ENCODE assay signal across 18 cellular contexts in genomic region chr6:53032853-53033252, GRCh38. TPM values are rescaled to one million over a fixed set of nuclear protein-coding genes. Genes with fewer than 3 reads are reported as not detected.
A peak's percentile ranks its signal among the peaks of the same experiment; 100 is the strongest.
DNase-seq lines count a peak whose midpoint lies in the region; ATAC-seq, FAIRE-seq and TF ChIP-seq lines count a peak whose summit lies in the region.
"Had no signal": no experiment of that assay in that cellular context is flagged by ENCODE, and none has a peak within 500 bp of the region (broad histone marks: within the 10 kb centered on the region; RNA-seq: fewer than 3 reads in every experiment).

No MANE protein-coding gene starts in this region.

- H3K4me1 ChIP-seq in foreskin keratinocyte = no peaks in the 10 kb centered on the region
- H3K4me1 ChIP-seq: Caco-2 had no signal

- no peak overlapping the region for H3K4me3 Mint-ChIP-seq in progenitor cell of endocrine pancreas (ENCODE audit: low read depth)
- H3K4me3 Mint-ChIP-seq: stimulated activated naive B cell treated with anti-CD40 and anti-IgM and Interleukin-4, amounts not matched to agents 10 μg/mL and 1 μg/mL and 100 μg/mL, for 72 hours had no signal

- peak overlapping the region; percentile 23 for H3K27ac Mint-ChIP-seq in progenitor cell of endocrine pancreas
- H3K27ac Mint-ChIP-seq: stimulated activated naive B cell treated with anti-CD40 and anti-IgM and Interleukin-4, amounts not matched to agents 10 μg/mL and 1 μg/mL and 100 μg/mL, for 72 hours had no signal

- no peak for ATAC-seq in GM18511 (IDR thresholded peaks at IDR 0.05; ENCODE audit: unreplicated experiment)
- no peak for ATAC-seq in foreskin keratinocyte
- ATAC-seq: stimulated activated naive B cell treated with anti-CD40 and anti-IgM and Interleukin-4, amounts not matched to agents 10 μg/mL and 1 μg/mL and 100 μg/mL, for 72 hours had no signal

- H3K27me3 Mint-ChIP-seq in progenitor cell of endocrine pancreas = no peaks in the 10 kb centered on the region
- H3K27me3 Mint-ChIP-seq: stimulated activated naive B cell treated with anti-CD40 and anti-IgM and Interleukin-4, amounts not matched to agents 10 μg/mL and 1 μg/mL and 100 μg/mL, for 72 hours had no signal

- H3K27me3 ChIP-seq in AG04450 (ENCODE audit: control insufficient read depth, insufficient read depth, low read length) = no peaks in the 10 kb centered on the region
- no peaks in the 10 kb centered on the region for H3K27me3 ChIP-seq in foreskin keratinocyte

- no peaks in the 10 kb centered on the region for H3K9me3 ChIP-seq in AG04450 (ENCODE audit: control insufficient read depth, insufficient read depth, low read length)
- H3K9me3 ChIP-seq: Caco-2 had no signal

- H3K9me3 Mint-ChIP-seq in progenitor cell of endocrine pancreas (ENCODE audit: low read depth) = no peaks in the 10 kb centered on the region
- H3K9me3 Mint-ChIP-seq: stimulated activated naive B cell treated with anti-CD40 and anti-IgM and Interleukin-4, amounts not matched to agents 10 μg/mL and 1 μg/mL and 100 μg/mL, for 72 hours had no signal

- POLR2A ChIA-PET in AG04450 (lab: Yijun Ruan, JAX) = interaction anchor here (1.6 to 2.5 kb wide), 2 partner anchors 9 to 11 kb away, joined by 9 to 14 read pairs; no protein-coding TSS in a partner anchor

- H3K4me3 ChIP-seq in AG04450 (ENCODE audit: low read depth, low read length) = no peak overlapping the region
- H3K4me3 ChIP-seq: coronary artery had no signal

- CTCF ChIA-PET in AG04450 (lab: Charles Lee) = interaction anchor here (7.3 kb wide), 1 partner anchor 38 kb away, joined by 41 read pairs; the partner anchor contains the start of gene GSTA4

- peak overlapping the region; percentile 48 for H3K27ac ChIP-seq in AG04450 (ENCODE audit: low read depth, low read length)
- peak overlapping the region; percentile 76 for H3K27ac ChIP-seq in angular gyrus (ENCODE audit: low read depth, low read length)
- H3K27ac ChIP-seq in foreskin keratinocyte = no peak overlapping the region

- TF ChIP-seq CTCF in AG04450 (IDR thresholded peaks at IDR 0.05; ENCODE audit: low read depth, low read length) (no peak), progenitor cell of endocrine pancreas (IDR thresholded peaks at IDR 0.05; ENCODE audit: unreplicated experiment) (no peak), D721Med (IDR thresholded peaks at IDR 0.05; ENCODE audit: insufficient read depth, missing control alignments) (no peak), foreskin keratinocyte (conservative IDR thresholded peaks at IDR 0.05) (no peak)

- FAIRE-seq in D721Med (lab: Jason Lieb, UNC) = no peak
- FAIRE-seq: keratinocyte had no signal

- H3K36me3 Mint-ChIP-seq in progenitor cell of endocrine pancreas (ENCODE audit: insufficient read depth) = peaks cover 33% of the 10 kb centered on the region

- peaks cover 13% of the 10 kb centered on the region for H3K4me1 Mint-ChIP-seq in progenitor cell of endocrine pancreas (ENCODE audit: low read depth)
- H3K4me1 Mint-ChIP-seq: stimulated activated naive B cell treated with anti-CD40 and anti-IgM and Interleukin-4, amounts not matched to agents 10 μg/mL and 1 μg/mL and 100 μg/mL, for 72 hours had no signal

- DNase-seq in AG04450 (ENCODE audit: low read depth, low spot score) = no peak
- DNase-seq in foreskin melanocyte = peak; percentile 32
- DNase-seq in progenitor cell of endocrine pancreas (ENCODE audit: low spot score, unreplicated experiment) = no peak
- no peak for DNase-seq in D721Med (ENCODE audit: insufficient read length, low spot score)
- no peak for DNase-seq in GF-D8 (lab: John Stamatoyannopoulos, UW)
- DNase-seq in foreskin keratinocyte = no peak
- DNase-seq: activated naive CD4-positive, alpha-beta T cell treated with Interleukin-2 at 50 U/mL for 16 hours; Caco-2; H7; NCI-H1092; NCI-H226; OCI-M1; retina; stimulated activated naive B cell treated with anti-CD40 and anti-IgM and Interleukin-4, amounts not matched to agents 10 μg/mL and 1 μg/mL and 100 μg/mL, for 72 hours had no signal

RNA-seq across cellular contexts. Expression of gene CILK1, which starts 28.8 kb away (rescaled TPM):
- polyA plus RNA-seq in AG04450 (2011; rRNA removed) (13.3 and 17.7 TPM in 2 replicates), foreskin keratinocyte (1.6 and 1.8 TPM in 2 replicates)
- polyA minus RNA-seq in AG04450 (2011; rRNA and poly(A)+ RNA removed) = 10.8 and 14.6 TPM in 2 replicates
- total RNA-seq in progenitor cell of endocrine pancreas (14.8 and 15.1 TPM in 2 replicates), foreskin keratinocyte (6.8 and 7.2 TPM in 2 replicates)

RNA-seq across cellular contexts. Expression of gene FBXO9, which starts 32.4 kb away (rescaled TPM):
- polyA plus RNA-seq in AG04450 (2011; rRNA removed) (74.0 and 90.2 TPM in 2 replicates), foreskin keratinocyte (25.6 and 29.7 TPM in 2 replicates)
- polyA minus RNA-seq in AG04450 (2011; rRNA and poly(A)+ RNA removed) = 55.5 and 73.1 TPM in 2 replicates
- total RNA-seq in progenitor cell of endocrine pancreas (84.7 and 85.7 TPM in 2 replicates), foreskin keratinocyte (43.2 and 45.5 TPM in 2 replicates)

RNA-seq across cellular contexts. Expression of gene GSTA4, which starts 37.8 kb away (rescaled TPM):
- polyA plus RNA-seq in AG04450 (2011; rRNA removed) (60.2 and 76.7 TPM in 2 replicates), foreskin keratinocyte (16.5 and 18.3 TPM in 2 replicates)
- polyA minus RNA-seq in AG04450 (2011; rRNA and poly(A)+ RNA removed) = 11.0 and 15.0 TPM in 2 replicates
- total RNA-seq in progenitor cell of endocrine pancreas (44.7 and 45.6 TPM in 2 replicates), foreskin keratinocyte (15.0 and 18.8 TPM in 2 replicates)
